ENCODE assay signal across 9 cellular contexts in genomic region chr12:122336015-122336946, GRCh38.
A peak's percentile ranks its signal among the peaks of the same experiment; 100 is the strongest.
DNase-seq lines count a peak whose midpoint lies in the region; ATAC-seq and TF ChIP-seq lines count a peak whose summit lies in the region.
"Had no signal": no experiment of that assay in that cellular context is flagged by ENCODE, and none has a peak within 500 bp of the region (broad histone marks: within the 10 kb centered on the region; RNA-seq: fewer than 3 reads in every experiment).

No MANE protein-coding gene starts in this region.

- H3K4ac ChIP-seq in mesenchymal stem cell (ENCODE audit: low read depth in 1 of 2, low read length in 2 of 2): no peak overlapping the region

- H2BK12ac ChIP-seq in mesenchymal stem cell (ENCODE audit: low read length in 2 of 2): no peak overlapping the region

- DNase-seq in COLO668 (lab: John Stamatoyannopoulos, UW; ENCODE audit: unreplicated experiment) (peak; percentile 48), HuH-7 (ENCODE audit: low spot score) (peak; percentile 26), body of pancreas (peak; percentile 9 to 42 (median 22)), mesenchymal stem cell (peak; percentile 53), tibial nerve (ENCODE audit: low spot score in 2 of 2) (no peak), NCI-H1048 (lab: John Stamatoyannopoulos, UW) (no peak), cerebellum (ENCODE audit: low spot score) (no peak)

- H3K4me1 ChIP-seq in body of pancreas (no peaks in the 10 kb centered on the region), mesenchymal stem cell (ENCODE audit: control insufficient read depth, insufficient read depth, low read depth, low read length) (no peaks in the 10 kb centered on the region), tibial nerve (no peaks in the 10 kb centered on the region)

- H3K4me1 Mint-ChIP-seq in T-helper 1 cell treated with Interleukin-12 subunit alpha and Interleukin-12 subunit beta and Interleukin-4 antibody, amounts not matched to agents 30 μg/mL and 1 μg/mL, for 36 hours (ENCODE audit: low read depth): peaks cover 10% of the 10 kb centered on the region

- peaks cover 37% of the 10 kb centered on the region for H3K36me3 Mint-ChIP-seq in T-helper 1 cell treated with Interleukin-12 subunit alpha and Interleukin-12 subunit beta and Interleukin-4 antibody, amounts not matched to agents 30 μg/mL and 1 μg/mL, for 36 hours (ENCODE audit: low read depth)

- no peak overlapping the region for H3K27ac ChIP-seq in body of pancreas
- H3K27ac ChIP-seq in mesenchymal stem cell (ENCODE audit: low read length, poor library complexity, severe bottlenecking): no peak overlapping the region
- H3K27ac ChIP-seq in tibial nerve: no peak overlapping the region
- H3K27ac ChIP-seq: skin epidermis had no signal

- H3K27ac Mint-ChIP-seq in T-helper 1 cell treated with Interleukin-12 subunit alpha and Interleukin-12 subunit beta and Interleukin-4 antibody, amounts not matched to agents 30 μg/mL and 1 μg/mL, for 36 hours: peak overlapping the region; percentile 72

- H2BK15ac ChIP-seq in mesenchymal stem cell (ENCODE audit: low read depth, poor library complexity, severe bottlenecking): no peak overlapping the region

- peaks cover 7% of the 10 kb centered on the region for H3K79me1 ChIP-seq in mesenchymal stem cell (replicated peaks; ENCODE audit: low read length, poor library complexity, severe bottlenecking)

- intact Hi-C loops in body of pancreas (cut with DNase I): no loop called here

- H3K23ac ChIP-seq in mesenchymal stem cell (ENCODE audit: low read length in 2 of 2): no peak overlapping the region

- 85 to 86% methylated on average over 8 of the region's 8 CpGs for WGBS in body of pancreas, 2 donors
- 56% methylated on average over 6 of the region's 8 CpGs for WGBS in mesenchymal stem cell
- WGBS in tibial nerve, 2 donors: 80 to 83% methylated on average over 8 of the region's 8 CpGs

- TF ChIP-seq CTCF in body of pancreas (IDR thresholded peaks at IDR 0.05): peak in 6 of 7 experiments; percentile 43 to 68 (median 48)
- peak in 4 of 5 experiments; percentile 17 to 58 (median 39) for TF ChIP-seq CTCF in tibial nerve (IDR thresholded peaks at IDR 0.05)

- H3K27me3 ChIP-seq in body of pancreas (no peaks in the 10 kb centered on the region), mesenchymal stem cell (ENCODE audit: control insufficient read depth in 1 of 2, insufficient read depth in 1 of 2, low read length in 2 of 2) (no peaks in the 10 kb centered on the region), tibial nerve (no peaks in the 10 kb centered on the region)

- no peak for TF ChIP-seq EP300 in tibial nerve (IDR thresholded peaks at IDR 0.05)

- no peak overlapping the region for H3K18ac ChIP-seq in mesenchymal stem cell (ENCODE audit: low read depth in 1 of 2, low read length in 2 of 2)

- H3K9me3 ChIP-seq in body of pancreas: no peaks in the 10 kb centered on the region
- no peaks in the 10 kb centered on the region for H3K9me3 ChIP-seq in mesenchymal stem cell (ENCODE audit: control insufficient read depth, low read length)
- no peaks in the 10 kb centered on the region for H3K9me3 ChIP-seq in tibial nerve

- no peak overlapping the region for H3K9ac ChIP-seq in mesenchymal stem cell (ENCODE audit: low read length)

- peaks cover 6 to 29% of the 10 kb centered on the region in 2 donors for H3K36me3 ChIP-seq in body of pancreas (replicated peaks in 1 of 2; ENCODE audit: insufficient read depth in 1 of 2, low read depth in 2 of 2)
- H3K36me3 ChIP-seq in mesenchymal stem cell (ENCODE audit: control insufficient read depth in 1 of 2, insufficient read depth in 2 of 2, low read depth in 1 of 2, low read length in 2 of 2): peaks cover 19 to 78% of the 10 kb centered on the region in 2 experiments
- peaks cover 4 to 91% (median 15%) of the 10 kb centered on the region in 3 donors for H3K36me3 ChIP-seq in tibial nerve

- TF ChIP-seq POLR2A in body of pancreas (IDR thresholded peaks at IDR 0.05) (no peak), tibial nerve (IDR thresholded peaks at IDR 0.05) (no peak)

- H4K91ac ChIP-seq in mesenchymal stem cell (ENCODE audit: low read length): no peak overlapping the region

- no peak overlapping the region for H2BK120ac ChIP-seq in mesenchymal stem cell (ENCODE audit: low read depth, low read length)

- peak overlapping the region; percentile 15 for H3K4me3 Mint-ChIP-seq in T-helper 1 cell treated with Interleukin-12 subunit alpha and Interleukin-12 subunit beta and Interleukin-4 antibody, amounts not matched to agents 30 μg/mL and 1 μg/mL, for 36 hours

- H3K14ac ChIP-seq in mesenchymal stem cell (ENCODE audit: low read length in 2 of 2): no peak overlapping the region

- no peak for ATAC-seq in body of pancreas

- H3K27me3 Mint-ChIP-seq in T-helper 1 cell treated with Interleukin-12 subunit alpha and Interleukin-12 subunit beta and Interleukin-4 antibody, amounts not matched to agents 30 μg/mL and 1 μg/mL, for 36 hours (ENCODE audit: low read depth): no peaks in the 10 kb centered on the region

- no peak overlapping the region for H2BK5ac ChIP-seq in mesenchymal stem cell (ENCODE audit: low read depth, low read length, poor library complexity, severe bottlenecking)

- no peak overlapping the region for H4K8ac ChIP-seq in mesenchymal stem cell (ENCODE audit: low read length)

- no peaks in the 10 kb centered on the region for H3K9me3 Mint-ChIP-seq in T-helper 1 cell treated with Interleukin-12 subunit alpha and Interleukin-12 subunit beta and Interleukin-4 antibody, amounts not matched to agents 30 μg/mL and 1 μg/mL, for 36 hours

- no peak overlapping the region for H3K4me3 ChIP-seq in body of pancreas
- H3K4me3 ChIP-seq in mesenchymal stem cell (ENCODE audit: insufficient read depth in 1 of 2, low read depth in 1 of 2, low read length in 2 of 2): no peak overlapping the region
- no peak overlapping the region for H3K4me3 ChIP-seq in tibial nerve
- H3K4me3 ChIP-seq: skin epidermis had no signal

- no peak overlapping the region for H3K4me2 ChIP-seq in mesenchymal stem cell (ENCODE audit: low read length, poor library complexity, severe bottlenecking)

- H2AFZ ChIP-seq in mesenchymal stem cell (ENCODE audit: low read depth, low read length): no peak overlapping the region

- peak overlapping the region; percentile 39 for H2AK5ac ChIP-seq in mesenchymal stem cell (ENCODE audit: low read length, severe bottlenecking)

Comparison
In these comparisons a context has a peak if more than half of its experiments do, and no peak if none do; other contexts are left out.
1. DNase-seq: peak in COLO668 (single experiment), HuH-7 (single experiment), body of pancreas (4 of 4) and mesenchymal stem cell (single experiment); none in tibial nerve (0 of 2), NCI-H1048 (single experiment) and cerebellum (single experiment).